ENCODE assay signal across 11 cellular contexts in the genomic region with DNA sequence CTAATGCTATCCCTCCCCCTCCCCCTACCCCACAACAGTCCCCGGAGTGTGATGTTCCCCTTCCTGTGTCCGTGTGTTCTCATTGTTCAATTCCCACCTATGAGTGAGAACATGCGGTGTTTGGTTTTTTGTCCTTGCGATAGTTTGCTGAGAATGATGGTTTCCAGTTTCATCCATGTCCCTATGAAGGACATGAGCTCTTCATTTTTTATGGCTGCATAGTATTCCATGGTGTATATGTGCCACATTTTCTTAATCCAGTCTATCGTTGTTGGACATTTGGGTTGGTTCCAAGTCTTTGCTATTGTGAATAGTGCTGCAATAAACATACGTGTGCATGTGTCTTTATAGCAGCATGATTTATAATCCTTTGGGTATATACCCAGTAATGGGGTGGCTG. TPM values are rescaled to one million over a fixed set of nuclear protein-coding genes. Genes with fewer than 3 reads are reported as not detected.
"Had no signal": no experiment of that assay in that cellular context is flagged by ENCODE, and none has a peak within 500 bp of the region (broad histone marks: within the 10 kb centered on the region; RNA-seq: fewer than 3 reads in every experiment).

No MANE protein-coding gene starts in this region.

RNA-seq across cellular contexts. Expression of gene TBX1, which starts 16.6 kb away (rescaled TPM):
- total RNA-seq: activated naive CD4-positive, alpha-beta T cell treated with anti-CD3 and anti-CD28 coated beads for 36 hours; activated naive CD4-positive, alpha-beta T cell treated with anti-CD3 and anti-CD28 coated beads, Interleukin-2, amount 50 U/mL, for 72 hours; activated naive CD8-positive, alpha-beta T cell treated with anti-CD3 and anti-CD28 coated beads for 36 hours; activated T-cell treated with anti-CD3 and anti-CD28 coated beads, Interleukin-2, amount 50 U/mL, for 4 hours; activated T-helper 17 cell treated with anti-CD3 and anti-CD28 coated beads, Interleukin-2, amount 50 U/mL, for 72 hours; ascending aorta; chondrocyte had no signal

RNA-seq across cellular contexts. Expression of gene GP1BB, which starts 53.9 kb away (rescaled TPM):
- total RNA-seq: activated naive CD4-positive, alpha-beta T cell treated with anti-CD3 and anti-CD28 coated beads for 36 hours; activated naive CD4-positive, alpha-beta T cell treated with anti-CD3 and anti-CD28 coated beads, Interleukin-2, amount 50 U/mL, for 72 hours; activated naive CD8-positive, alpha-beta T cell treated with anti-CD3 and anti-CD28 coated beads for 36 hours; activated naive CD8-positive, alpha-beta T cell treated with anti-CD3 and anti-CD28 coated beads, Interleukin-2, amount 10 ng/mL, durations not matched to agents 7 days and 5 days; activated T-helper 1 cell treated with anti-CD3 and anti-CD28 coated beads, Interleukin-12 subunit alpha, Interleukin-12 subunit beta, Interleukin-2, Interleukin-4 antibody, amounts not matched to agents 30 ng/mL and 10 ng/mL and 1 ng/mL, durations not matched to agents 14 hours and 24 hours and 36 hours; activated T-helper 17 cell treated with anti-CD3 and anti-CD28 coated beads, Interleukin-2, amount 50 U/mL, for 72 hours; activated T-helper 2 cell treated with anti-CD3 and anti-CD28 coated beads, Interferon-gamma antibody, Interleukin-2, Interleukin-4, amounts not matched to agents 10 μg/mL and 5 μg/mL and 100 μg/mL, durations not matched to agents 14 hours and 24 hours and 36 hours; bronchial epithelial cell had no signal
